Comparison of ENCODE assay signal across 16 cellular contexts in the genomic region with DNA sequence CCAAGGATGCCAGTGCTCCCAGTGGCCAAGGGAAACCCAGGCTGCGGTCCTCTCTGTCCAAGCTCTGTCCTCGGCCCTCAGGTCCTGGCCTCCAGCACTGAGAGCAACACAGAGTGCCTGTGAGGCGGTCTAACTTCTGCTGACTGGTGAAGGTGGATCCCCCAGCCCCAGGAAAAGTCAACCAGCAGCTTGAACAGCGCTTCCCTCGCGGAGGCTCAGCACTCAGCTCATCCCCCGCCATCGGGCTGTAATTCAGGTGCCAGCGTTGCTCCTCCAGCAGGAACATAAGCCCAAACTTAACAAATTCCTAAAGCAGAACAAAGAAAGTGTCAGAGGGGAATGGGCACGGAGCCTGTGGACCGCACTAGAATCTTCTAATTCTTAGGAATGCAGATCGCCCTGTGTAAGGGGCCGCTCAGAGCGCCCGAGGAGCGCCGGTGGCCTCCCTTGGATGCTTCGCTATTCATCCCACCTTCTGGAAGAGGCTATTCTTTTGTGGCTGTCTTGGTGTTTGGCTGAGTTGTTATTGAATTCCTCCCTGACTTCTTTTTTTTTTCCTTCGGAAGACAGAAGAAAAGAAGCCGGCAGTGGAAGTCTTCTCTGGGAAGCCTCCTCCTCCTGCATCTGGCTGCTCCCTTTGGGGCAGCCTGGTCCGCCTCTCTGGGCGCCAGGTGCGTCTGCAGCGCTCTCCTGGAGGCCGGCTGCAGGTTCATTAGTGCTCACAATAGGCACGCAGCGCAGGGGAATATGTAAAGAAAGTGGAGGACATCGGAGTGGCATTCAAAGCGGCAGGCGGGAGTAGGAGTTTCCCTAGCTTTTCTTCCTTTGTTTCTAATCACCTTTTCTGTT.
A peak's percentile ranks its signal among the peaks of the same experiment; 100 is the strongest.
DNase-seq lines count a peak whose midpoint lies in the region; ATAC-seq, FAIRE-seq and TF ChIP-seq lines count a peak whose summit lies in the region.
"Had no signal": no experiment of that assay in that cellular context is flagged by ENCODE, and none has a peak within 500 bp of the region (broad histone marks: within the 10 kb centered on the region; RNA-seq: fewer than 3 reads in every experiment).

No MANE protein-coding gene starts in this region.

- intact Hi-C loops in CD4-positive, alpha-beta T cell (cut with DNase I, micrococcal nuclease): no loop called here

- H3K4me2 ChIP-seq in H1 (ENCODE audit: insufficient read depth in 1 of 2, low read depth in 2 of 2, low read length in 2 of 2): peak overlapping the region; percentile 73 to 76
- H3K4me2 ChIP-seq in mesendoderm (ENCODE audit: low read length): peak overlapping the region; percentile 61

- H4K5ac ChIP-seq in H1 (ENCODE audit: insufficient read length, low read depth, low read length) (peak overlapping the region; percentile 95), mesendoderm (ENCODE audit: low read length) (no peak overlapping the region)

- peak overlapping the region; percentile 95 for H4K91ac ChIP-seq in H1 (replicated peaks; ENCODE audit: insufficient read length, low read length)

- H3K36me3 ChIP-seq in H1 (ENCODE audit: control insufficient read depth in 2 of 4, insufficient read depth in 4 of 4, low read length in 3 of 4) (no peaks in the 10 kb centered on the region), mesendoderm (ENCODE audit: control insufficient read depth, insufficient read depth, low read length) (no peaks in the 10 kb centered on the region)
- H3K36me3 ChIP-seq: heart right ventricle, prostate gland had no signal

- POLR2A ChIA-PET in H1 (lab: Charles Lee; ENCODE audit: partially characterized antibody): interaction anchor here (0.7 to 1.8 kb wide), 9 partner anchors 9 to 146 kb away, joined by 3 to 5 read pairs (median 3); no protein-coding TSS in a partner anchor
- POLR2A ChIA-PET in CD4-positive, alpha-beta T cell (lab: Charles Lee): no interaction called here

- 0 out of 2 replicates have a peak overlapping the region, but pooled peaks have one; percentile 54 for H2BK15ac ChIP-seq in H1 (ENCODE audit: low read length)
- no peak overlapping the region for H2BK15ac ChIP-seq in mesendoderm (replicated peaks; ENCODE audit: low read depth)

- no peaks in the 10 kb centered on the region for H3K79me2 ChIP-seq in H1 (ENCODE audit: control insufficient read depth in 1 of 2, insufficient read depth in 2 of 2, low read length in 2 of 2)
- H3K79me2 ChIP-seq in mesendoderm (ENCODE audit: control insufficient read depth, insufficient read depth, low read length): no peaks in the 10 kb centered on the region

- peak in 1 of 2 experiments; percentile 75; a peak in 2 of 3 replicates for TF ChIP-seq POLR2A in H1 (IDR thresholded peaks at IDR 0.05; ENCODE audit: control extremely low read depth in 1 of 2, low read depth in 2 of 2, low read length in 2 of 2)

- H3K27me3 ChIP-seq in H1 (replicated peaks in 1 of 4; ENCODE audit: control insufficient read depth in 3 of 4, extremely low read depth in 1 of 4, insufficient read depth in 3 of 4, low read length in 3 of 4) (no peaks in the 10 kb centered on the region), mesendoderm (ENCODE audit: insufficient read depth, low read length, poor library complexity) (no peaks in the 10 kb centered on the region)
- H3K27me3 ChIP-seq in CD4-positive, alpha-beta T cell (ENCODE audit: control insufficient read depth, insufficient read depth, low read length): no peaks in the 10 kb centered on the region

- CTCF ChIA-PET in H1 (lab: Charles Lee; ENCODE audit: partially characterized antibody): interaction anchor here (0.5 to 1.5 kb wide), 4 partner anchors 131 to 949 kb away, joined by 3 to 5 read pairs (median 3); no protein-coding TSS in a partner anchor
- CTCF ChIA-PET in CD4-positive, alpha-beta T cell (lab: Charles Lee): no interaction called here

- H3K4ac ChIP-seq in H1 (replicated peaks; ENCODE audit: insufficient read length, low read depth, low read length): peak overlapping the region; percentile 96
- no peak overlapping the region for H3K4ac ChIP-seq in mesendoderm (ENCODE audit: low read depth, low read length)

- H3K23me2 ChIP-seq in H1 (ENCODE audit: low read depth, low read length): peaks cover 3% of the 10 kb centered on the region; the same call in 1 of the 2 replicates

- H3K23ac ChIP-seq in H1 (ENCODE audit: insufficient read length): no peak overlapping the region
- no peak overlapping the region for H3K23ac ChIP-seq in mesendoderm (ENCODE audit: low read length)

- H3K56ac ChIP-seq in H1 (replicated peaks; ENCODE audit: insufficient read length, low read depth, low read length) (peak overlapping the region; percentile 85), mesendoderm (ENCODE audit: low read length) (no peak overlapping the region)

- peak overlapping the region; percentile 3; the same call in 1 of the 2 replicates for H2AFZ ChIP-seq in H1 (ENCODE audit: low read length)

- peak overlapping the region in 3 of 4 experiments; percentile 7 to 77 (median 75); a peak in 5 of 7 replicates for H3K9ac ChIP-seq in H1 (replicated peaks in 1 of 4; ENCODE audit: extremely low read depth in 1 of 4, low read depth in 3 of 4, low read length in 3 of 4)
- H3K9ac ChIP-seq in mesendoderm (ENCODE audit: low read length): peak overlapping the region; percentile 8

- TF ChIP-seq RAD21 in H1 (IDR thresholded peaks at IDR 0.05 in 1 of 2, conservative IDR thresholded peaks at IDR 0.05 in 1 of 2; ENCODE audit: low read depth in 2 of 2, low read length in 2 of 2): peak; percentile 8 to 24; a peak in 2 of 4 replicates

- DNase-seq in ELF-1 (ENCODE audit: low read depth, low spot score) (peak; percentile 68), NCI-H510A (lab: John Stamatoyannopoulos, UW) (peak; percentile 34), H1 (ENCODE audit: low read depth in 1 of 2, low spot score in 2 of 2) (peak; percentile 68 to 72), mesendoderm (peak; percentile 60), NCI-H2196 treated with DMSO at 0.1 percent for 48 hours (lab: John Stamatoyannopoulos, UW; ENCODE audit: unreplicated experiment) (no peak), SW 1271 (lab: John Stamatoyannopoulos, UW) (no peak)
- no peak for DNase-seq in CD4-positive, alpha-beta T cell
- DNase-seq: activated CD8-positive, alpha-beta T cell treated with anti-CD3 and anti-CD28 coated beads for 36 hours; activated effector memory CD4-positive, alpha-beta T cell treated with anti-CD3 and anti-CD28 coated beads, Interleukin-2, amount 50 U/mL, for 16 hours; heart right ventricle; NCI-H2171; stimulated activated CD4-positive, alpha-beta T cell treated with anti-CD3 and anti-CD28 coated beads, Interleukin-2, amount 100 ng/mL, for 48 hours had no signal

- H2AK5ac ChIP-seq in H1 (ENCODE audit: low read depth, low read length) (no peak overlapping the region), mesendoderm (ENCODE audit: low read length) (no peak overlapping the region)

- H3K36me3 Mint-ChIP-seq in CD4-positive, alpha-beta T cell (ENCODE audit: low read depth): no peaks in the 10 kb centered on the region

- H3K18ac ChIP-seq in H1 (ENCODE audit: extremely low read depth, low read length): peak overlapping the region; percentile 41
- no peak overlapping the region for H3K18ac ChIP-seq in mesendoderm (ENCODE audit: low read length)

- H2BK20ac ChIP-seq in H1 (ENCODE audit: low read length): peak overlapping the region; percentile 92; the same call in 1 of the 2 replicates

- H3K79me1 ChIP-seq in H1 (ENCODE audit: low read depth, low read length): no peaks in the 10 kb centered on the region
- no peaks in the 10 kb centered on the region for H3K79me1 ChIP-seq in mesendoderm (ENCODE audit: low read length)

- no peak overlapping the region for H3K4me3 Mint-ChIP-seq in CD4-positive, alpha-beta T cell
- H3K4me3 Mint-ChIP-seq: activated CD8-positive, alpha-beta T cell treated with anti-CD3 and anti-CD28 coated beads for 36 hours had no signal

- H3K9me3 Mint-ChIP-seq in CD4-positive, alpha-beta T cell: peaks cover 6% of the 10 kb centered on the region
- H3K9me3 Mint-ChIP-seq: activated CD8-positive, alpha-beta T cell treated with anti-CD3 and anti-CD28 coated beads for 36 hours had no signal

- WGBS in H1 (ENCODE audit: extremely low coverage in 1 of 2, insufficient coverage in 1 of 2, insufficient read length in 1 of 2, insufficient replicate concordance in 2 of 2, low coverage in 1 of 2, low lambda C conversion rate in 2 of 2, missing lambda C conversion rate in 1 of 2), 2 experiments: 5% methylated on average over 28 of the region's 30 CpGs; no CpG with 5 or more reads in 1 of the 2 experiments
- no CpG with 5 or more reads among the region's 30 CpGs for WGBS in mesendoderm (ENCODE audit: extremely low coverage, insufficient coverage, low lambda C conversion rate)

- H4K8ac ChIP-seq in H1 (ENCODE audit: extremely low read depth, insufficient read depth, low read length): peak overlapping the region; percentile 76
- no peak overlapping the region for H4K8ac ChIP-seq in mesendoderm (ENCODE audit: low read depth, low read length)

- no peak overlapping the region for H3K27ac Mint-ChIP-seq in CD4-positive, alpha-beta T cell
- H3K27ac Mint-ChIP-seq: activated CD8-positive, alpha-beta T cell treated with anti-CD3 and anti-CD28 coated beads for 36 hours had no signal

- no peak overlapping the region for H3K14ac ChIP-seq in H1 (ENCODE audit: insufficient read length)

- no peaks in the 10 kb centered on the region for H4K20me1 ChIP-seq in H1 (replicated peaks in 1 of 2; ENCODE audit: control insufficient read depth in 1 of 2, insufficient read depth in 2 of 2, low read length in 2 of 2)

- no peaks in the 10 kb centered on the region for H3K9me3 ChIP-seq in H1 (ENCODE audit: insufficient read depth in 2 of 2, low read depth in 1 of 2, low read length in 1 of 2)
- no peaks in the 10 kb centered on the region for H3K9me3 ChIP-seq in CD4-positive, alpha-beta T cell (ENCODE audit: control insufficient read depth, low read length)
- H3K9me3 ChIP-seq: heart right ventricle, prostate gland had no signal

- H3K4me1 Mint-ChIP-seq in CD4-positive, alpha-beta T cell (ENCODE audit: low read depth): no peaks in the 10 kb centered on the region

- TF ChIP-seq EP300 in H1 (IDR thresholded peaks at IDR 0.05; ENCODE audit: borderline replicate concordance in 1 of 2, low read depth in 2 of 2, low read length in 2 of 2): no peak; a peak in 1 of 3 replicates

- H3K4me3 ChIP-seq in H1 (ENCODE audit: extremely low read depth in 1 of 4, insufficient read depth in 2 of 4, low read depth in 3 of 4, low read length in 4 of 4) (peak overlapping the region; percentile 19 to 58 (median 50); a peak in 7 of 8 replicates), mesendoderm (ENCODE audit: low read length) (no peak overlapping the region)
- H3K4me3 ChIP-seq: prostate gland had no signal

- FAIRE-seq in H1 (lab: Jason Lieb, UNC): peak; percentile 52
- FAIRE-seq: RCC 7860 had no signal

- H2BK120ac ChIP-seq in H1 (replicated peaks; ENCODE audit: low read depth, low read length): peak overlapping the region; percentile 98
- H2BK120ac ChIP-seq in mesendoderm (ENCODE audit: low read depth, low read length): no peak overlapping the region

- peak overlapping the region; percentile 90 for H2BK5ac ChIP-seq in H1 (ENCODE audit: low read depth, low read length)
- H2BK5ac ChIP-seq in mesendoderm (ENCODE audit: low read length): no peak overlapping the region

- H3K4me1 ChIP-seq in H1 (replicated peaks in 1 of 4; ENCODE audit: control insufficient read depth in 3 of 4, insufficient read depth in 4 of 4, low read length in 3 of 4) (peaks cover 10 to 39% (median 15%) of the 10 kb centered on the region in 4 experiments; a peak in 6 of 7 replicates), mesendoderm (ENCODE audit: control insufficient read depth, low read depth, low read length) (no peaks in the 10 kb centered on the region)
- H3K4me1 ChIP-seq: heart right ventricle, prostate gland had no signal

- H3K27ac ChIP-seq in H1 (ENCODE audit: low read depth, low read length) (peak overlapping the region; percentile 90), mesendoderm (ENCODE audit: low read depth, low read length) (no peak overlapping the region)
- no peak overlapping the region for H3K27ac ChIP-seq in CD4-positive, alpha-beta T cell (ENCODE audit: low read depth, low read length)
- H3K27ac ChIP-seq: epithelial cell of prostate, heart right ventricle, prostate gland had no signal

- peak overlapping the region; percentile 18; the same call in 1 of the 2 replicates for H2BK12ac ChIP-seq in H1 (ENCODE audit: low read depth, low read length)

- ATAC-seq in CD4-positive, alpha-beta T cell (ENCODE audit: poor library complexity): no peak
- ATAC-seq in GM21528 (IDR thresholded peaks at IDR 0.05; ENCODE audit: low FRiP score, unreplicated experiment): no peak
- ATAC-seq: activated CD8-positive, alpha-beta T cell treated with anti-CD3 and anti-CD28 coated beads for 36 hours had no signal

- no peak for TF ChIP-seq CTCF in H1 (IDR thresholded peaks at IDR 0.05; ENCODE audit: control extremely low read depth in 1 of 3, insufficient read depth in 1 of 3, low read depth in 1 of 3, low read length in 3 of 3)
- no peak for TF ChIP-seq CTCF in CD4-positive, alpha-beta T cell (IDR thresholded peaks at IDR 0.05)

- H3K27me3 Mint-ChIP-seq in CD4-positive, alpha-beta T cell: no peaks in the 10 kb centered on the region

Comparison
In these comparisons a context has a peak if more than half of its experiments do, and no peak if none do; other contexts are left out.
1. DNase-seq: peak in ELF-1 (single experiment), NCI-H510A (single experiment), H1 (2 of 2) and mesendoderm (single experiment); none in NCI-H2196 treated with DMSO at 0.1 percent for 48 hours (single experiment), CD4-positive, alpha-beta T cell (0 of 10) and SW 1271 (0 of 2).